In genomic region chr2:10392951-10393647, GRCh38 we compare ENCODE assay signal across 15 cellular contexts. TPM values are rescaled to one million over a fixed set of nuclear protein-coding genes. Genes with fewer than 3 reads are reported as not detected.
DNase-seq lines count a peak whose midpoint lies in the region; TF ChIP-seq lines count a peak whose summit lies in the region.
"Had no signal": no experiment of that assay in that cellular context is flagged by ENCODE, and none has a peak within 500 bp of the region (broad histone marks: within the 10 kb centered on the region; RNA-seq: fewer than 3 reads in every experiment).

No MANE protein-coding gene starts in this region.

- peak overlapping the region; percentile 28 to 85 (median 80) for H3K27ac Mint-ChIP-seq in CD14-positive monocyte
- peak overlapping the region; percentile 9 for H3K27ac Mint-ChIP-seq in mesothelial cell of epicardium
- H3K27ac Mint-ChIP-seq in T-helper 2 cell treated with Interferon-gamma antibody and Interleukin-4, amounts not matched to agents 5 μg/mL and 100 μg/mL, for 36 hours, result no peak overlapping the region

- H3K4me3 Mint-ChIP-seq in CD14-positive monocyte, result no peak overlapping the region
- H3K4me3 Mint-ChIP-seq in mesothelial cell of epicardium, result no peak overlapping the region
- H3K4me3 Mint-ChIP-seq in T-helper 2 cell treated with Interferon-gamma antibody and Interleukin-4, amounts not matched to agents 5 μg/mL and 100 μg/mL, for 36 hours, result no peak overlapping the region

- TF ChIP-seq CTCF in CD14-positive monocyte (IDR thresholded peaks at IDR 0.05) (no peak), mesothelial cell of epicardium (IDR thresholded peaks at IDR 0.05; ENCODE audit: unreplicated experiment) (no peak)

- peaks cover 0 to 1% (median 0%) of the 10 kb centered on the region in 7 donors for H3K9me3 Mint-ChIP-seq in CD14-positive monocyte
- H3K9me3 Mint-ChIP-seq in mesothelial cell of epicardium, result no peaks in the 10 kb centered on the region
- H3K9me3 Mint-ChIP-seq in T-helper 2 cell treated with Interferon-gamma antibody and Interleukin-4, amounts not matched to agents 5 μg/mL and 100 μg/mL, for 36 hours, result no peaks in the 10 kb centered on the region

- H3K4me1 Mint-ChIP-seq in CD14-positive monocyte (peaks cover 77% of the 10 kb centered on the region), mesothelial cell of epicardium (peaks cover 2% of the 10 kb centered on the region)
- peaks cover 7% of the 10 kb centered on the region for H3K4me1 Mint-ChIP-seq in T-helper 2 cell treated with Interferon-gamma antibody and Interleukin-4, amounts not matched to agents 5 μg/mL and 100 μg/mL, for 36 hours (ENCODE audit: low read depth)

- intact Hi-C loops in CD14-positive monocyte (cut with micrococcal nuclease), result no loop called here

- no peak for DNase-seq in CD14-positive monocyte (ENCODE audit: low spot score)
- peak; percentile 76 for DNase-seq in OCI-M1 (lab: John Stamatoyannopoulos, UW)
- DNase-seq in dermis blood vessel endothelial cell, result peak; percentile 29
- no peak for DNase-seq in mesothelial cell of epicardium (ENCODE audit: low spot score in 2 of 2, unreplicated experiment in 2 of 2)
- no peak for DNase-seq in NK-92 treated with Interleukin-12 subunit alpha and Interleukin-12 subunit beta, amount 100 ng/mL, for 24 hours (lab: John Stamatoyannopoulos, UW)
- no peak for DNase-seq in stimulated activated CD4-positive, alpha-beta T cell treated with anti-CD3 and anti-CD28 coated beads, Interleukin-4, amount 100 ng/mL, for 24 hours
- no peak for DNase-seq in SIG-M5 treated with dmso at 0.1 percent for 504 hours (lab: John Stamatoyannopoulos, UW; ENCODE audit: unreplicated experiment)
- no peak for DNase-seq in T-helper 2 cell treated with Interferon-gamma antibody and Interleukin-4, amounts not matched to agents 5 μg/mL and 100 μg/mL, for 36 hours (ENCODE audit: low spot score)
- DNase-seq: activated CD4-positive, alpha-beta T cell treated with anti-CD3 and anti-CD28 coated beads, Interleukin-2, amount 50 U/mL, for 1 hour; activated gamma-delta T cell; IMR-90; NCI-H146; NCI-H69; stimulated activated CD4-positive, alpha-beta T cell treated with anti-CD3 and anti-CD28 coated beads, Interleukin-2, amount 100 ng/mL, for 24 hours; stimulated activated naive CD4-positive, alpha-beta T cell treated with Interleukin-2 at 50 U/mL for 16 hours had no signal

- H3K27me3 Mint-ChIP-seq in CD14-positive monocyte (ENCODE audit: low read depth in 3 of 3) (peaks cover 0 to 2% (median 0%) of the 10 kb centered on the region in 3 donors), mesothelial cell of epicardium (ENCODE audit: low read depth) (no peaks in the 10 kb centered on the region)
- no peaks in the 10 kb centered on the region for H3K27me3 Mint-ChIP-seq in T-helper 2 cell treated with Interferon-gamma antibody and Interleukin-4, amounts not matched to agents 5 μg/mL and 100 μg/mL, for 36 hours (ENCODE audit: low read depth)

- H3K36me3 Mint-ChIP-seq in CD14-positive monocyte, result peaks cover 14 to 25% of the 10 kb centered on the region in 2 donors
- H3K36me3 Mint-ChIP-seq in mesothelial cell of epicardium, result no peaks in the 10 kb centered on the region
- peaks cover 3% of the 10 kb centered on the region for H3K36me3 Mint-ChIP-seq in T-helper 2 cell treated with Interferon-gamma antibody and Interleukin-4, amounts not matched to agents 5 μg/mL and 100 μg/mL, for 36 hours (ENCODE audit: low read depth)

RNA-seq across cellular contexts. Expression of gene ODC1, which starts 55.0 kb away (rescaled TPM):
- polyA plus RNA-seq in CD14-positive monocyte, result 10 to 100 TPM; 22.7 to 23.6 TPM
- total RNA-seq in dermis blood vessel endothelial cell (111 and 129 TPM in 2 replicates), mesothelial cell of epicardium (138 to 148 TPM (median 148 TPM) in 3 replicates)

Comparison
In these comparisons a context has a peak if more than half of its experiments do, and no peak if none do; other contexts are left out.
1. DNase-seq: peak in OCI-M1 (single experiment) and dermis blood vessel endothelial cell (single experiment); none in CD14-positive monocyte (single experiment), mesothelial cell of epicardium (0 of 2), NK-92 treated with Interleukin-12 subunit alpha and Interleukin-12 subunit beta, amount 100 ng/mL, for 24 hours (single experiment), stimulated activated CD4-positive, alpha-beta T cell treated with anti-CD3 and anti-CD28 coated beads, Interleukin-4, amount 100 ng/mL, for 24 hours (single experiment), SIG-M5 treated with dmso at 0.1 percent for 504 hours (single experiment) and T-helper 2 cell treated with Interferon-gamma antibody and Interleukin-4, amounts not matched to agents 5 μg/mL and 100 μg/mL, for 36 hours (single experiment).